In the genomic region with DNA sequence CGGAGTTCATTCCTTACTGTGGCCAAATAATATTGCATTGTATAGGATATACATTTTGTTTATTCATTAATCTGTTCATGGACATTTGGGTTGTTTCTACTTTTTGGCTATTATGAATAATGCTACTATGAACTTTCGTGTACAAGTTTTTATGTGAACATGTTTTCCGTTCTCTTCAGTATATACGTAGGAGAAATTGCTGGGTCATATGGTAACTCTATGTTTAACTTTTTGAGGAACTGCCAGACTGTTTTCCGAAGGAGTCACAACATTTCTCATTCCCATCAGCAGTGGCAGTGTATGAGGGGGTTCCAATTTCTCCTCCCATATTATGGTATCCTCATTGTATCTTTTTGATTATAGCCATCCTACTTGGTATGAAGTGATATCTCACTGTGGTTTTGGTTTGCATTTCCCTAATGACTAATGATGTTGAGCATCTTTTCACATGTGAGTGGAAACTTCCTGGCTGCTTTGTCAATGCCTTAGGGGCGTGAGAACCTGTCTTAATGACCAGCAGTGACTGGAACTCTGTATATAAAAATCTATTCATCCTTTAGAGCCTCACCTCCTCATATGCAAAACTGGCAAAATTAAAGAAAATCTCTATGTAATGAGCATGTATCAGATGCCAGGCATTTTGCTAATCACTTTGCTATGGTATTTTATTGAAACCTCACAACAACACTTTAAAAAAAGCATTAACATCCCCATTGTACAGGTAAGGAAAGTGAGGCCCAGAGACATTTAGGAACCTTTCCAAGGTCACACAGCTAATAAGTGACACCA, we compare ENCODE assay signal across 10 cellular contexts. TPM values are rescaled to one million over a fixed set of nuclear protein-coding genes. Genes with fewer than 3 reads are reported as not detected.
A peak's percentile ranks its signal among the peaks of the same experiment; 100 is the strongest.
DNase-seq lines count a peak whose midpoint lies in the region; ATAC-seq and TF ChIP-seq lines count a peak whose summit lies in the region.
"Had no signal": no experiment of that assay in that cellular context is flagged by ENCODE, and none has a peak within 500 bp of the region (broad histone marks: within the 10 kb centered on the region; RNA-seq: fewer than 3 reads in every experiment).

No MANE protein-coding gene starts in this region.

- H3K27me3 Mint-ChIP-seq in activated T-cell treated with anti-CD3 and anti-CD28 coated beads, Interleukin-2, amount 50 U/mL, for 24 hours: no peaks in the 10 kb centered on the region

- ATAC-seq in stimulated activated effector memory CD8-positive, alpha-beta T cell treated with anti-CD3 and anti-CD28 coated beads, Interleukin-12 subunit alpha, Interleukin-12 subunit beta, amount 100 ng/mL, for 72 hours: peak; percentile 74
- no peak for ATAC-seq in GM19467 (IDR thresholded peaks at IDR 0.05; ENCODE audit: unreplicated experiment)
- ATAC-seq: body of pancreas had no signal

- H3K36me3 Mint-ChIP-seq in activated T-cell treated with anti-CD3 and anti-CD28 coated beads, Interleukin-2, amount 50 U/mL, for 24 hours (ENCODE audit: low read depth): no peaks in the 10 kb centered on the region
- peaks cover 8% of the 10 kb centered on the region for H3K36me3 Mint-ChIP-seq in stimulated activated effector memory CD8-positive, alpha-beta T cell treated with anti-CD3 and anti-CD28 coated beads, Interleukin-12 subunit alpha, Interleukin-12 subunit beta, amount 100 ng/mL, for 72 hours

- H3K27ac Mint-ChIP-seq in activated T-cell treated with anti-CD3 and anti-CD28 coated beads, Interleukin-2, amount 50 U/mL, for 24 hours: peak overlapping the region; percentile 54
- H3K27ac Mint-ChIP-seq in stimulated activated effector memory CD8-positive, alpha-beta T cell treated with anti-CD3 and anti-CD28 coated beads, Interleukin-12 subunit alpha, Interleukin-12 subunit beta, amount 100 ng/mL, for 72 hours: peak overlapping the region; percentile 82

- H3K4me3 Mint-ChIP-seq in activated T-cell treated with anti-CD3 and anti-CD28 coated beads, Interleukin-2, amount 50 U/mL, for 24 hours: peak overlapping the region; percentile 60
- H3K4me3 Mint-ChIP-seq in stimulated activated effector memory CD8-positive, alpha-beta T cell treated with anti-CD3 and anti-CD28 coated beads, Interleukin-12 subunit alpha, Interleukin-12 subunit beta, amount 100 ng/mL, for 72 hours: peak overlapping the region; percentile 71

- H3K4me3 ChIP-seq in epithelial cell of esophagus (ENCODE audit: low read length): no peak overlapping the region
- H3K4me3 ChIP-seq: body of pancreas had no signal

- DNase-seq in activated T-cell treated with anti-CD3 and anti-CD28 coated beads, Interleukin-2, amount 50 U/mL, for 24 hours: no peak
- DNase-seq in activated T-cell treated with anti-CD3 and anti-CD28 coated beads for 4 hours: no peak
- peak; percentile 95 for DNase-seq in RPMI7951 (ENCODE audit: low read depth)
- peak; percentile 88 for DNase-seq in epithelial cell of esophagus (ENCODE audit: low read depth)
- DNase-seq in stimulated activated effector memory CD8-positive, alpha-beta T cell treated with anti-CD3 and anti-CD28 coated beads, Interleukin-12 subunit alpha, Interleukin-12 subunit beta, amount 100 ng/mL, for 72 hours (ENCODE audit: low spot score in 2 of 2): peak in 1 of 2 donors; percentile 58
- no peak for DNase-seq in GM19238 (ENCODE audit: insufficient read length, low spot score)
- no peak for DNase-seq in NCI-H146 (lab: John Stamatoyannopoulos, UW)
- DNase-seq: NCI-H69 had no signal

- peaks cover 82% of the 10 kb centered on the region for H3K4me1 Mint-ChIP-seq in activated T-cell treated with anti-CD3 and anti-CD28 coated beads, Interleukin-2, amount 50 U/mL, for 24 hours (ENCODE audit: low read depth)
- H3K4me1 Mint-ChIP-seq in stimulated activated effector memory CD8-positive, alpha-beta T cell treated with anti-CD3 and anti-CD28 coated beads, Interleukin-12 subunit alpha, Interleukin-12 subunit beta, amount 100 ng/mL, for 72 hours: peaks cover 79% of the 10 kb centered on the region

- no peak for TF ChIP-seq CTCF in epithelial cell of esophagus (IDR thresholded peaks at IDR 0.05; ENCODE audit: insufficient read depth, low read depth, low read length, missing control alignments)

- H3K9me3 Mint-ChIP-seq in activated T-cell treated with anti-CD3 and anti-CD28 coated beads, Interleukin-2, amount 50 U/mL, for 24 hours: no peaks in the 10 kb centered on the region
- H3K9me3 Mint-ChIP-seq in stimulated activated effector memory CD8-positive, alpha-beta T cell treated with anti-CD3 and anti-CD28 coated beads, Interleukin-12 subunit alpha, Interleukin-12 subunit beta, amount 100 ng/mL, for 72 hours: peaks cover 2% of the 10 kb centered on the region

RNA-seq across cellular contexts. Expression of a gene that starts 47.8 kb away (rescaled TPM):
- 51.5 and 54.8 TPM in 2 replicates for total RNA-seq in RPMI7951 (2014; rRNA removed; shearing (Covaris generic))

Comparison
In these comparisons a context has a peak if more than half of its experiments do, and no peak if none do; other contexts are left out.
1. DNase-seq: peak in RPMI7951 (single experiment) and epithelial cell of esophagus (single experiment); none in activated T-cell treated with anti-CD3 and anti-CD28 coated beads, Interleukin-2, amount 50 U/mL, for 24 hours (single experiment), activated T-cell treated with anti-CD3 and anti-CD28 coated beads for 4 hours (single experiment), GM19238 (single experiment) and NCI-H146 (single experiment).